In the genomic region with DNA sequence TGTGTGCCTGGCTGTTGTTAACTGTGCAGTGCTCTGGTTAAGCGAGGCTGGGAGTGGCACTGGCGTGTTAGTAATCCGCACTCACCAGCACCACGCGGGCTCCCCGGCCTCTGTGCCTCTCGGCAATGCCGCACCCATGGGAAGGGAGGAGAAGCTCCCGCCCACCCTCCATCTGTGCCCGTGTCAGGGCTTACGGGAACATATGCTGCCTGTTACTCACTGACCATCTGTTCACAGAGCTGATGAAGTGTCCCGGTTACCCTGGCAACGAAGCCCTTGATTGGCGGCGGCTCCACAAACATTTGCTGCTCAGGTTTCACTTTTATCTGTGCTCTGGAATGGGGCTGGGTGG, we compare ENCODE assay signal across 8 cellular contexts.
A peak's percentile ranks its signal among the peaks of the same experiment; 100 is the strongest.
DNase-seq lines count a peak whose midpoint lies in the region; ATAC-seq lines count a peak whose summit lies in the region.

No MANE protein-coding gene starts in this region.

- H3K4me1 ChIP-seq in mesenchymal stem cell (ENCODE audit: control insufficient read depth, insufficient read depth, low read depth, low read length), result peaks cover 42% of the 10 kb centered on the region

- no peak overlapping the region for H3K23ac ChIP-seq in mesenchymal stem cell (ENCODE audit: low read length in 2 of 2)

- peak overlapping the region; percentile 2 for H2BK120ac ChIP-seq in mesenchymal stem cell (ENCODE audit: low read depth, low read length)

- peak overlapping the region; percentile 14 to 59 for H3K4me3 ChIP-seq in mesenchymal stem cell (ENCODE audit: insufficient read depth in 1 of 2, low read depth in 1 of 2, low read length in 2 of 2)

- peaks cover 24% of the 10 kb centered on the region for H3K27me3 Mint-ChIP-seq in T-helper 17 cell
- H3K27me3 Mint-ChIP-seq in effector memory CD8-positive, alpha-beta T cell, result peaks cover 14 to 35% of the 10 kb centered on the region in 2 donors

- H3K9me3 ChIP-seq in T-helper 17 cell (ENCODE audit: control insufficient read depth, low read length, poor library complexity, severe bottlenecking) (no peaks in the 10 kb centered on the region), mesenchymal stem cell (ENCODE audit: control insufficient read depth, low read length) (no peaks in the 10 kb centered on the region)

- H4K8ac ChIP-seq in mesenchymal stem cell (ENCODE audit: low read length), result peak overlapping the region; percentile 77

- H3K18ac ChIP-seq in mesenchymal stem cell (ENCODE audit: low read depth in 1 of 2, low read length in 2 of 2), result peak overlapping the region; percentile 46 to 89

- H4K91ac ChIP-seq in mesenchymal stem cell (ENCODE audit: low read length), result peak overlapping the region; percentile 81

- peak overlapping the region; percentile 66 for H2BK5ac ChIP-seq in mesenchymal stem cell (ENCODE audit: low read depth, low read length, poor library complexity, severe bottlenecking)

- H3K79me1 ChIP-seq in mesenchymal stem cell (replicated peaks; ENCODE audit: low read length, poor library complexity, severe bottlenecking), result no peaks in the 10 kb centered on the region

- peak overlapping the region; percentile 41 for H3K4me3 Mint-ChIP-seq in T-helper 17 cell
- peak overlapping the region; percentile 56 to 59 for H3K4me3 Mint-ChIP-seq in effector memory CD8-positive, alpha-beta T cell

- under 1% methylated on average over 15 of the region's 15 CpGs for WGBS in mesenchymal stem cell

- ATAC-seq in HG02763 (IDR thresholded peaks at IDR 0.05; ENCODE audit: unreplicated experiment) (peak; percentile 95), T-helper 17 cell (no peak)
- peak; percentile 61 for ATAC-seq in effector memory CD8-positive, alpha-beta T cell (replicated peaks)

- DNase-seq in activated T-cell treated with anti-CD3 and anti-CD28 coated beads for 24 hours (ENCODE audit: low read depth), result peak; percentile 22
- DNase-seq in activated T-cell treated with anti-CD3 and anti-CD28 coated beads for 4 hours, result no peak
- peak; percentile 97 to 100 (median 97) for DNase-seq in NCI-H1417 (lab: John Stamatoyannopoulos, UW)
- DNase-seq in T-helper 17 cell, result no peak
- peak in 1 of 3 experiments; percentile 11 for DNase-seq in effector memory CD8-positive, alpha-beta T cell
- DNase-seq in mesenchymal stem cell, result peak; percentile 99
- peak; percentile 24 for DNase-seq in stimulated activated CD8-positive, alpha-beta memory T cell treated with anti-CD3 and anti-CD28 coated beads, Interleukin-7, amount 100 ng/mL, for 24 hours (ENCODE audit: low read depth)

- no peak overlapping the region for H3K27ac Mint-ChIP-seq in T-helper 17 cell
- peak overlapping the region in 1 of 2 donors; percentile 54 for H3K27ac Mint-ChIP-seq in effector memory CD8-positive, alpha-beta T cell

- peak overlapping the region; percentile 65 for H3K4me2 ChIP-seq in mesenchymal stem cell (ENCODE audit: low read length, poor library complexity, severe bottlenecking)

- H3K27ac ChIP-seq in mesenchymal stem cell (ENCODE audit: low read length, poor library complexity, severe bottlenecking), result peak overlapping the region; percentile 87

- H3K27me3 ChIP-seq in mesenchymal stem cell (ENCODE audit: control insufficient read depth in 1 of 2, insufficient read depth in 1 of 2, low read length in 2 of 2), result peaks cover 0 to 5% of the 10 kb centered on the region in 2 experiments

- peak overlapping the region; percentile 82 to 89 for H2BK12ac ChIP-seq in mesenchymal stem cell (ENCODE audit: low read length in 2 of 2)

- peak overlapping the region in 1 of 2 experiments; percentile 85 for H3K14ac ChIP-seq in mesenchymal stem cell (ENCODE audit: low read length in 2 of 2)

- H3K4me1 Mint-ChIP-seq in T-helper 17 cell, result peaks cover 4% of the 10 kb centered on the region
- peaks cover 0 to 2% of the 10 kb centered on the region in 2 donors for H3K4me1 Mint-ChIP-seq in effector memory CD8-positive, alpha-beta T cell (ENCODE audit: low read depth in 2 of 2)

- peak overlapping the region; percentile 46 for H2AFZ ChIP-seq in mesenchymal stem cell (ENCODE audit: low read depth, low read length)

- H2AK5ac ChIP-seq in mesenchymal stem cell (ENCODE audit: low read length, severe bottlenecking), result no peak overlapping the region

- H3K9me3 Mint-ChIP-seq in effector memory CD8-positive, alpha-beta T cell, result peaks cover 0 to 11% of the 10 kb centered on the region in 2 donors

- no peaks in the 10 kb centered on the region for H3K36me3 Mint-ChIP-seq in T-helper 17 cell (ENCODE audit: low read depth)
- peaks cover 4% of the 10 kb centered on the region for H3K36me3 Mint-ChIP-seq in effector memory CD8-positive, alpha-beta T cell (ENCODE audit: insufficient read depth)

- peak overlapping the region in 1 of 2 experiments; percentile 2 for H3K4ac ChIP-seq in mesenchymal stem cell (ENCODE audit: low read depth in 1 of 2, low read length in 2 of 2)

- H3K36me3 ChIP-seq in mesenchymal stem cell (ENCODE audit: control insufficient read depth in 1 of 2, insufficient read depth in 2 of 2, low read depth in 1 of 2, low read length in 2 of 2), result no peaks in the 10 kb centered on the region

- H3K9ac ChIP-seq in mesenchymal stem cell (ENCODE audit: low read length), result peak overlapping the region; percentile 84

- H2BK15ac ChIP-seq in mesenchymal stem cell (ENCODE audit: low read depth, poor library complexity, severe bottlenecking), result no peak overlapping the region

Comparison
In these comparisons a context has a peak if more than half of its experiments do, and no peak if none do; other contexts are left out.
1. DNase-seq: peak in activated T-cell treated with anti-CD3 and anti-CD28 coated beads for 24 hours (single experiment), NCI-H1417 (3 of 3), mesenchymal stem cell (single experiment) and stimulated activated CD8-positive, alpha-beta memory T cell treated with anti-CD3 and anti-CD28 coated beads, Interleukin-7, amount 100 ng/mL, for 24 hours (single experiment); none in activated T-cell treated with anti-CD3 and anti-CD28 coated beads for 4 hours (single experiment) and T-helper 17 cell (0 of 3).